22 cellular contexts compared by ENCODE assay signal in the genomic region with DNA sequence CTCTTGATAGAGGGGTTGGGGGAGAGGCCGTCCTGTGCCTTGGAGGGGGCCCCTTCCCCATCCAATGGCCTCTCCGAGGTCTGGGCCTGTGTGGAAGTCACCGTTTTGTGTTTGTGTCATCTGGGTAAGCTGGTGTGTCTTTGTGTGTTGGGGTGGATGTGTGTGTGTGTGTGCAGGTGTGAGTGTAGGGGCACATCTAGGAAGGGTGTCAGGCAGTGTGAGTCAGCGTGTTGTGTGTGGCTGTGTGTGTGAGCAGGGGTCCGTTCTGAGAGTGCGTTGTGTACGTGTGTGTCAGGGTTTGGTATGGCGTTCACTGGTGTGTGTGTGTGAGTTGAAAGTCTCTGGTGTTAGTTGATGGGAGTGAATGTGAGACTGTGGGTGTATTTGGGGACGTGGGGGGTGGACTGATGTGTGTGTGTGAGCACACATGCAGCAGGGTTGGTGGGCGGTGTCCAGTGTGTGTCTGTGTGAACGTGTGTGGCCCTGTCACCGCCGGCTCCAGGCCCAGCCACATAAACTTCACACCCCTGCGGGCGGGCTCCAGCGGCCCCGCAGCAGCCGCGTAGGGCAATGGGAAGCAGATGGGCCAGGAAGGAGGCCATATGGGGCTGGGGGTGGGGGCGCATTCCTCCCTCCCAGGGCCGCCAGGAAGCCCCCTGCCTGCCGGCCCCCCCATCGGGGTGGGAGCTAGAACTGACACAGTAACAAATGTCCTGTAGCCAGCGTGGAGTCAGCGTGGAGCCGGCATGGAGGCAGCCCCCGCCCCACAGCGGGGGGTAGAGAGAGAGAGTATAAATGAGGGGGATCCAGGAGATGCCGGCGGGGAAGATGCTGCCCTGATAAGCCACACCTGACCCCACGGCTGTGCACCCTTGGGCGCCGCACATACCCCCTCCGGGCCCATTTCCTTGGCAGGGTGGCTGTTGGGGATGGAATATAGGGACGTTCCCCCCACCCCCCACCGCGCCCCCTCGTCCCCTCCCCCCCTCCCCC. TPM values are rescaled to one million over a fixed set of nuclear protein-coding genes. Genes with fewer than 3 reads are reported as not detected.
DNase-seq lines count a peak whose midpoint lies in the region; ATAC-seq and TF ChIP-seq lines count a peak whose summit lies in the region.
"Had no signal": no experiment of that assay in that cellular context is flagged by ENCODE, and none has a peak within 500 bp of the region (broad histone marks: within the 10 kb centered on the region; RNA-seq: fewer than 3 reads in every experiment).

No MANE protein-coding gene starts in this region.

- H3K9ac ChIP-seq in NT2/D1 (ENCODE audit: insufficient read length, low read depth), result peak overlapping the region; percentile 34
- H3K9ac ChIP-seq in PC-3 (ENCODE audit: low read length), result no peak overlapping the region

- H3K27ac ChIP-seq in cardiac muscle cell, result peak overlapping the region; percentile 94
- H3K27ac ChIP-seq in right atrium auricular region, result no peak overlapping the region
- no peak overlapping the region for H3K27ac ChIP-seq in PC-3 (ENCODE audit: low read length)
- H3K27ac ChIP-seq: esophagus muscularis mucosa, HL-60, lower lobe of right lung, thoracic aorta had no signal

- no peaks in the 10 kb centered on the region for H3F3A ChIP-seq in PC-3 (ENCODE audit: low read length, unreplicated experiment)

- H3K9me2 ChIP-seq in PC-3 (replicated peaks; ENCODE audit: low read length), result no peaks in the 10 kb centered on the region

- peak; percentile 17 for ATAC-seq in stimulated activated effector memory CD8-positive, alpha-beta T cell treated with anti-CD3 and anti-CD28 coated beads, Interleukin-12 subunit alpha, Interleukin-12 subunit beta, amount 100 ng/mL, for 72 hours
- ATAC-seq in GM21381 (IDR thresholded peaks at IDR 0.05; ENCODE audit: unreplicated experiment) (no peak), PC-3 (no peak)
- ATAC-seq: activated CD4-positive, alpha-beta T cell treated with anti-CD3 and anti-CD28 coated beads for 36 hours had no signal

- no peaks in the 10 kb centered on the region for H3K79me2 ChIP-seq in PC-3 (ENCODE audit: low read length)

- H3K4me1 ChIP-seq in cardiac muscle cell (ENCODE audit: low read depth) (peaks cover 43% of the 10 kb centered on the region), right atrium auricular region (peaks cover 0 to 9% of the 10 kb centered on the region in 2 donors), NT2/D1 (ENCODE audit: insufficient read depth, insufficient read length) (peaks cover 28% of the 10 kb centered on the region), PC-3 (ENCODE audit: insufficient read depth, low read length) (peaks cover 9% of the 10 kb centered on the region)
- H3K4me1 ChIP-seq: lower lobe of right lung had no signal

- TF ChIP-seq CTCF in cardiac muscle cell (IDR thresholded peaks at IDR 0.05; ENCODE audit: low read depth, low read length) (no peak), right atrium auricular region (IDR thresholded peaks at IDR 0.05) (no peak), PC-3 (conservative IDR thresholded peaks at IDR 0.05; ENCODE audit: low read depth, low read length) (no peak)

- POLR2A ChIA-PET in PC-3 (lab: Charles Lee; ENCODE audit: unreplicated experiment), result no interaction called here

- no peaks in the 10 kb centered on the region for H3K36me3 Mint-ChIP-seq in stimulated activated effector memory CD8-positive, alpha-beta T cell treated with anti-CD3 and anti-CD28 coated beads, Interleukin-12 subunit alpha, Interleukin-12 subunit beta, amount 100 ng/mL, for 72 hours
- H3K36me3 Mint-ChIP-seq: immature natural killer cell, naive B cell had no signal

- no peaks in the 10 kb centered on the region for H3K36me3 ChIP-seq in cardiac muscle cell
- H3K36me3 ChIP-seq in right atrium auricular region, result no peaks in the 10 kb centered on the region
- no peaks in the 10 kb centered on the region for H3K36me3 ChIP-seq in NT2/D1 (ENCODE audit: insufficient read depth, insufficient read length, low read length)
- H3K36me3 ChIP-seq in PC-3 (ENCODE audit: low read depth, low read length), result no peaks in the 10 kb centered on the region
- H3K36me3 ChIP-seq: esophagus muscularis mucosa, lower lobe of right lung, thoracic aorta had no signal

- H3K4me3 ChIP-seq in cardiac muscle cell (no peak overlapping the region), right atrium auricular region (no peak overlapping the region), NT2/D1 (ENCODE audit: insufficient read length, low read depth) (no peak overlapping the region), PC-3 (ENCODE audit: low read length) (no peak overlapping the region)
- H3K4me3 ChIP-seq: esophagus muscularis mucosa, lower lobe of right lung, thoracic aorta had no signal

- no peaks in the 10 kb centered on the region for H3K27me3 ChIP-seq in cardiac muscle cell
- no peaks in the 10 kb centered on the region for H3K27me3 ChIP-seq in right atrium auricular region
- peaks cover 9% of the 10 kb centered on the region for H3K27me3 ChIP-seq in NT2/D1 (ENCODE audit: insufficient read depth, insufficient read length)
- no peaks in the 10 kb centered on the region for H3K27me3 ChIP-seq in PC-3 (ENCODE audit: low read length)

- H3K9me3 Mint-ChIP-seq in stimulated activated effector memory CD8-positive, alpha-beta T cell treated with anti-CD3 and anti-CD28 coated beads, Interleukin-12 subunit alpha, Interleukin-12 subunit beta, amount 100 ng/mL, for 72 hours, result no peaks in the 10 kb centered on the region
- H3K9me3 Mint-ChIP-seq: immature natural killer cell, naive B cell had no signal

- BruUV-seq in PC-3 (replicated peaks; lab: Mats Ljungman, UMichigan), result no TSS peak

- no peak overlapping the region for H3K4me2 ChIP-seq in PC-3 (ENCODE audit: low read length)

- DNase-seq in cardiac muscle cell (ENCODE audit: low read depth in 1 of 2, low spot score in 1 of 2) (no peak), right atrium auricular region (ENCODE audit: low spot score) (no peak), NT2/D1 (ENCODE audit: low read depth, low spot score) (no peak), left kidney (ENCODE audit: low read depth, low spot score) (peak; percentile 80), middle frontal gyrus (ENCODE audit: extremely low spot score, low spot score) (no peak), PC-3 (no peak)
- no peak for DNase-seq in stimulated activated effector memory CD8-positive, alpha-beta T cell treated with anti-CD3 and anti-CD28 coated beads, Interleukin-12 subunit alpha, Interleukin-12 subunit beta, amount 100 ng/mL, for 72 hours (ENCODE audit: low spot score in 2 of 2)
- DNase-seq: activated CD4-positive, alpha-beta T cell treated with anti-CD3 and anti-CD28 coated beads for 36 hours; activated effector memory CD4-positive, alpha-beta T cell treated with Interleukin-2 at 50 U/mL for 16 hours; central memory CD4-positive, alpha-beta T cell; immature natural killer cell; KG1; lower lobe of right lung; naive B cell; NCI-H1048; NCI-H2107; NCI-H748 treated with DMSO at 0.1 percent for 48 hours had no signal

- no peaks in the 10 kb centered on the region for H4K20me1 ChIP-seq in PC-3 (ENCODE audit: low read length)

- CTCF ChIA-PET in PC-3 (lab: Charles Lee), result no interaction called here

- H3K4me1 Mint-ChIP-seq in stimulated activated effector memory CD8-positive, alpha-beta T cell treated with anti-CD3 and anti-CD28 coated beads, Interleukin-12 subunit alpha, Interleukin-12 subunit beta, amount 100 ng/mL, for 72 hours, result no peaks in the 10 kb centered on the region
- H3K4me1 Mint-ChIP-seq: activated CD4-positive, alpha-beta T cell treated with anti-CD3 and anti-CD28 coated beads for 36 hours had no signal

- H3K27ac Mint-ChIP-seq in stimulated activated effector memory CD8-positive, alpha-beta T cell treated with anti-CD3 and anti-CD28 coated beads, Interleukin-12 subunit alpha, Interleukin-12 subunit beta, amount 100 ng/mL, for 72 hours, result no peak overlapping the region
- H3K27ac Mint-ChIP-seq: activated CD4-positive, alpha-beta T cell treated with anti-CD3 and anti-CD28 coated beads for 36 hours; progenitor cell of endocrine pancreas had no signal

- intact Hi-C loops in PC-3 (cut with micrococcal nuclease), result no loop called here

- H3K9me3 ChIP-seq in cardiac muscle cell (ENCODE audit: low read depth), result no peaks in the 10 kb centered on the region
- H3K9me3 ChIP-seq in right atrium auricular region, result no peaks in the 10 kb centered on the region
- no peaks in the 10 kb centered on the region for H3K9me3 ChIP-seq in NT2/D1 (ENCODE audit: insufficient read depth, low read length)
- no peaks in the 10 kb centered on the region for H3K9me3 ChIP-seq in PC-3 (ENCODE audit: low read length)
- H3K9me3 ChIP-seq: esophagus muscularis mucosa, lower lobe of right lung, thoracic aorta had no signal

- no peak overlapping the region for H2AFZ ChIP-seq in PC-3 (ENCODE audit: low read length)

- no peak overlapping the region for H3K4me3 Mint-ChIP-seq in stimulated activated effector memory CD8-positive, alpha-beta T cell treated with anti-CD3 and anti-CD28 coated beads, Interleukin-12 subunit alpha, Interleukin-12 subunit beta, amount 100 ng/mL, for 72 hours
- H3K4me3 Mint-ChIP-seq: activated CD4-positive, alpha-beta T cell treated with anti-CD3 and anti-CD28 coated beads for 36 hours; immature natural killer cell; naive B cell had no signal

RNA-seq across cellular contexts. Expression of a gene that starts 32.1 kb away (rescaled TPM):
- total RNA-seq in cardiac muscle cell (6.3 and 13.4 TPM in 2 replicates), right atrium auricular region (1 to 10 TPM; 4.3 to 4.4 TPM), PC-3 (2014; rRNA removed) (5.4 and 6.2 TPM in 2 replicates)
- polyA plus RNA-seq in cardiac muscle cell, result 7.8 and 12.7 TPM in 2 replicates
